Comparison of ENCODE assay signal across 23 cellular contexts in the genomic region with DNA sequence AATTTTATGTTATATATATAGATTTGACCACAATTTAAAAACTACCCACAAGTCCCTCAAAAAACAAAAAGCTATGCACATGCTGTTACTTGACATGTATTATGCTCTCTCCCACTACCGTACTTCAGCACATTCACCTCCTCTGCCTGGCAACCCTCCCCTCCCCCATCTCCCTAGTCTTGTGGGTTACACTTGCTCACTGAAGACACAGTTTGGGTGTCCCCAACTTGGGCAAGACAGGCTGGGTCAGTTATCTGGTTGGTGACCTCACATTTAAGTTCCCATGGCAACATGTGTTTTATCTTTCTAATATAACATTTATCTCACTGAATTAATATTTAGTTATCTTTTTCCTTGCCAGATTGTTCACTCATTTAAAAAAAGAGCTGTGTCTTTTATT.
"Had no signal": no experiment of that assay in that cellular context is flagged by ENCODE, and none has a peak within 500 bp of the region (broad histone marks: within the 10 kb centered on the region; RNA-seq: fewer than 3 reads in every experiment).

No MANE protein-coding gene starts in this region.

- H3K27ac Mint-ChIP-seq: activated naive CD4-positive, alpha-beta T cell treated with anti-CD3 and anti-CD28 coated beads, Interleukin-2, amount 50 U/mL, for 24 hours; dendritic cell treated with granulocyte-macrophage colony-stimulating factor and Interleukin-4, amounts not matched to agents 40 ng/mL and 50 ng/mL, for 4 days; stimulated activated naive CD8-positive, alpha-beta T cell treated with anti-CD3 and anti-CD28 coated beads, Interleukin-15, amount 100 ng/mL, for 72 hours had no signal

- H3K27ac ChIP-seq: prostate gland, skin epidermis, suprapubic skin, vagina had no signal

- H3K9me3 Mint-ChIP-seq: activated naive CD4-positive, alpha-beta T cell treated with anti-CD3 and anti-CD28 coated beads, Interleukin-2, amount 50 U/mL, for 24 hours; dendritic cell treated with granulocyte-macrophage colony-stimulating factor and Interleukin-4, amounts not matched to agents 40 ng/mL and 50 ng/mL, for 4 days; stimulated activated naive CD8-positive, alpha-beta T cell treated with anti-CD3 and anti-CD28 coated beads, Interleukin-15, amount 100 ng/mL, for 72 hours had no signal

- H3K4me3 ChIP-seq: prostate gland, skin epidermis, suprapubic skin, vagina had no signal

- H3K9me3 ChIP-seq: prostate gland, suprapubic skin, vagina had no signal

- H3K27me3 ChIP-seq: suprapubic skin, vagina had no signal

- H3K27me3 Mint-ChIP-seq: activated naive CD4-positive, alpha-beta T cell treated with anti-CD3 and anti-CD28 coated beads, Interleukin-2, amount 50 U/mL, for 24 hours; dendritic cell treated with granulocyte-macrophage colony-stimulating factor and Interleukin-4, amounts not matched to agents 40 ng/mL and 50 ng/mL, for 4 days; stimulated activated naive CD8-positive, alpha-beta T cell treated with anti-CD3 and anti-CD28 coated beads, Interleukin-15, amount 100 ng/mL, for 72 hours had no signal

- ATAC-seq: activated CD4-positive, CD25-positive, alpha-beta regulatory T cell treated with anti-CD3 and anti-CD28 coated beads, Interleukin-2, amount 50 U/mL, for 24 hours; right cardiac atrium; stimulated activated naive CD8-positive, alpha-beta T cell treated with anti-CD3 and anti-CD28 coated beads, Interleukin-15, amount 100 ng/mL, for 72 hours had no signal

- H3K4me1 Mint-ChIP-seq: activated naive CD4-positive, alpha-beta T cell treated with anti-CD3 and anti-CD28 coated beads, Interleukin-2, amount 50 U/mL, for 24 hours; stimulated activated naive CD8-positive, alpha-beta T cell treated with anti-CD3 and anti-CD28 coated beads, Interleukin-15, amount 100 ng/mL, for 72 hours had no signal

- DNase-seq: activated CD8-positive, alpha-beta memory T cell treated with anti-CD3 and anti-CD28 coated beads for 24 hours; activated CD8-positive, alpha-beta memory T cell treated with anti-CD3 and anti-CD28 coated beads, Interleukin-2, amount 50 U/mL, for 48 hours; activated effector memory CD4-positive, alpha-beta T cell treated with anti-CD3 and anti-CD28 coated beads, Interleukin-2, amount 50 U/mL, for 16 hours; activated T-cell treated with anti-CD3 and anti-CD28 coated beads, Interleukin-2, amount 50 U/mL, for 48 hours; effector memory CD4-positive, alpha-beta T cell; foreskin fibroblast; hippocampal formation; kidney; mammary epithelial cell; right cardiac atrium; stimulated activated CD4-positive, alpha-beta T cell treated with anti-CD3 and anti-CD28 coated beads, Interleukin-15, amount 100 ng/mL, for 24 hours; stimulated activated CD4-positive, alpha-beta T cell treated with anti-CD3 and anti-CD28 coated beads, Interleukin-2, amount 100 ng/mL, for 48 hours; stimulated activated naive CD8-positive, alpha-beta T cell treated with anti-CD3 and anti-CD28 coated beads, Interleukin-15, amount 100 ng/mL, for 72 hours; T-helper 1 cell; T1000; trophoblast cell had no signal

- H3K4me3 Mint-ChIP-seq: activated naive CD4-positive, alpha-beta T cell treated with anti-CD3 and anti-CD28 coated beads, Interleukin-2, amount 50 U/mL, for 24 hours; dendritic cell treated with granulocyte-macrophage colony-stimulating factor and Interleukin-4, amounts not matched to agents 40 ng/mL and 50 ng/mL, for 4 days; stimulated activated naive CD8-positive, alpha-beta T cell treated with anti-CD3 and anti-CD28 coated beads, Interleukin-15, amount 100 ng/mL, for 72 hours had no signal

- H3K4me1 ChIP-seq: prostate gland, suprapubic skin, vagina had no signal
